ENCODE assay signal across 1 cellular context in genomic region chr1:150363426-150364230, GRCh38.
TF ChIP-seq lines count a peak whose summit lies in the region.

RPRD2 (plus strand) TSS chr1:150364147; CDS start chr1:150364715, 568 bp downstream.

TF ChIP-seq in HEK293, 187 proteins besides CTCF, POLR2A, EP300 and RAD21 (continued from another document and continues in another):
- TF ChIP-seq ZBTB1 (tag by site-specific recombination; IDR thresholded peaks at IDR 0.05): no peak
- no peak for TF ChIP-seq ZNF639 (tag by site-specific recombination; IDR thresholded peaks at IDR 0.05)
- TF ChIP-seq KLF9 (tag by site-specific recombination; IDR thresholded peaks at IDR 0.05; ENCODE audit: low read depth): peak; percentile 43
- no peak for TF ChIP-seq ZNF23 (tag by site-specific recombination; IDR thresholded peaks at IDR 0.05; ENCODE audit: borderline replicate concordance)
- peak; percentile 91 for TF ChIP-seq YY2 (tag by site-specific recombination; IDR thresholded peaks at IDR 0.05)
- no peak for TF ChIP-seq ZNF157 (tag by site-specific recombination; IDR thresholded peaks at IDR 0.05)
- peak; percentile 91 for TF ChIP-seq ZXDB (tag by site-specific recombination; IDR thresholded peaks at IDR 0.05)
- peak; percentile 13; the same call in 1 of the 2 replicates for TF ChIP-seq ZBTB48 (tag by site-specific recombination; IDR thresholded peaks at IDR 0.05)
- TF ChIP-seq ZNF18 (tag by site-specific recombination; IDR thresholded peaks at IDR 0.05): peak; percentile 78
- no peak; the same call in 1 of the 2 replicates for TF ChIP-seq ZNF184 (tag by site-specific recombination; IDR thresholded peaks at IDR 0.05)
- TF ChIP-seq ZNF529 (tag by site-specific recombination; IDR thresholded peaks at IDR 0.05; ENCODE audit: insufficient replicate concordance): no peak
- 0 out of 2 replicates have a peak, but pooled peaks have one; percentile 40 for TF ChIP-seq BCL11B (tag by site-specific recombination; IDR thresholded peaks at IDR 0.05; ENCODE audit: low read depth)
- TF ChIP-seq HIC1 (tag by site-specific recombination; IDR thresholded peaks at IDR 0.05): peak; percentile 41
- TF ChIP-seq ZNF354C (tag by site-specific recombination; IDR thresholded peaks at IDR 0.05; ENCODE audit: borderline replicate concordance, low read depth): no peak
- peak; percentile 26; the same call in 1 of the 2 replicates for TF ChIP-seq PRDM10 (tag by site-specific recombination; IDR thresholded peaks at IDR 0.05)
- TF ChIP-seq OSR2 (tag by site-specific recombination; IDR thresholded peaks at IDR 0.05): peak; percentile 12; the same call in 1 of the 2 replicates
- TF ChIP-seq ZNF791 (tag by site-specific recombination; IDR thresholded peaks at IDR 0.05): no peak
- no peak for TF ChIP-seq ZNF785 (tag by site-specific recombination; IDR thresholded peaks at IDR 0.05)
- no peak for TF ChIP-seq ZNF654 (tag by site-specific recombination; IDR thresholded peaks at IDR 0.05; ENCODE audit: low read depth)
- TF ChIP-seq ZNF843 (tag by site-specific recombination; IDR thresholded peaks at IDR 0.05): peak; percentile 55; the same call in 1 of the 2 replicates
- TF ChIP-seq HOXD13 (CRISPR knock-in tag; IDR thresholded peaks at IDR 0.05; ENCODE audit: borderline replicate concordance): 0 out of 2 replicates have a peak, but pooled peaks have one; percentile 59
- peak; percentile 85 for TF ChIP-seq SP2 (tag by site-specific recombination; IDR thresholded peaks at IDR 0.05)
- peak; percentile 38; the same call in 1 of the 2 replicates for TF ChIP-seq ZNF692 (tag by site-specific recombination; IDR thresholded peaks at IDR 0.05)
- no peak for TF ChIP-seq REST (tag by site-specific recombination; IDR thresholded peaks at IDR 0.05)
- TF ChIP-seq ZNF335 (tag by site-specific recombination; conservative IDR thresholded peaks at IDR 0.05): peak; percentile 53
- no peak for TF ChIP-seq ZFP41 (tag by site-specific recombination; IDR thresholded peaks at IDR 0.05; ENCODE audit: borderline replicate concordance)
- peak; percentile 86 for TF ChIP-seq ZBTB17 (tag by site-specific recombination; IDR thresholded peaks at IDR 0.05)
- no peak for TF ChIP-seq ZNF521 (tag by site-specific recombination; IDR thresholded peaks at IDR 0.05)
- TF ChIP-seq ZNF600 (tag by site-specific recombination; IDR thresholded peaks at IDR 0.05): peak; percentile 81
- no peak for TF ChIP-seq ZNF114 (tag by site-specific recombination; IDR thresholded peaks at IDR 0.05)
- peak; percentile 55; the same call in 1 of the 2 replicates for TF ChIP-seq ZNF76 (tag by site-specific recombination; IDR thresholded peaks at IDR 0.05; ENCODE audit: borderline replicate concordance, low read depth)
- no peak for TF ChIP-seq ZNF19 (tag by site-specific recombination; IDR thresholded peaks at IDR 0.05; ENCODE audit: low read depth)
- TF ChIP-seq KLF7 (tag by site-specific recombination; IDR thresholded peaks at IDR 0.05; ENCODE audit: borderline replicate concordance): no peak
- no peak for TF ChIP-seq ZNF518A (tag by site-specific recombination; conservative IDR thresholded peaks at IDR 0.05; ENCODE audit: low read depth)
- TF ChIP-seq ZNF501 (tag by site-specific recombination; IDR thresholded peaks at IDR 0.05): peak; percentile 81
- TF ChIP-seq ZNF140 (tag by site-specific recombination; IDR thresholded peaks at IDR 0.05): no peak
- TF ChIP-seq ZNF223 (tag by site-specific recombination; IDR thresholded peaks at IDR 0.05): no peak
- no peak for TF ChIP-seq ZNF398 (tag by site-specific recombination; IDR thresholded peaks at IDR 0.05)
- TF ChIP-seq ZSCAN30 (tag by site-specific recombination; IDR thresholded peaks at IDR 0.05): no peak
- TF ChIP-seq KLF16 (tag by site-specific recombination; IDR thresholded peaks at IDR 0.05): no peak
